ENCODE assay signal across 17 cellular contexts in genomic region chr4:48891028-48891619, GRCh38. TPM values are rescaled to one million over a fixed set of nuclear protein-coding genes. Genes with fewer than 3 reads are reported as not detected.
DNase-seq lines count a peak whose midpoint lies in the region; ATAC-seq and TF ChIP-seq lines count a peak whose summit lies in the region.
"Had no signal": no experiment of that assay in that cellular context is flagged by ENCODE, and none has a peak within 500 bp of the region (broad histone marks: within the 10 kb centered on the region; RNA-seq: fewer than 3 reads in every experiment).

No MANE protein-coding gene starts in this region.

- ATAC-seq in GM19351 (IDR thresholded peaks at IDR 0.05; ENCODE audit: unreplicated experiment) (no peak), HG02970 (IDR thresholded peaks at IDR 0.05; ENCODE audit: low FRiP score, unreplicated experiment) (no peak)
- ATAC-seq: GM12878 had no signal

- H3K36me3 Mint-ChIP-seq in endothelial cell (ENCODE audit: low read depth, unreplicated experiment) = peaks cover 40% of the 10 kb centered on the region

- peak; percentile 90 for DNase-seq in DMS79 (lab: John Stamatoyannopoulos, UW)
- peak; percentile 68 for DNase-seq in NCI-H187 treated with DMSO at 0.1 percent for 48 hours (lab: John Stamatoyannopoulos, UW)
- DNase-seq in endothelial cell (ENCODE audit: low spot score) = no peak
- DNase-seq in medulla oblongata (ENCODE audit: extremely low spot score) = no peak
- DNase-seq: C1 segment of cervical spinal cord; Calu3; CD4-positive, alpha-beta memory T cell; COR-L47; DMS53; EL; GDM1; GOT3; HFFc6 had no signal

- H3K27ac Mint-ChIP-seq in endothelial cell (ENCODE audit: unreplicated experiment) = peak overlapping the region; percentile 42
- H3K27ac Mint-ChIP-seq: B cell, HFFc6 had no signal

- H3K4me3 Mint-ChIP-seq in endothelial cell (ENCODE audit: unreplicated experiment) = no peak overlapping the region
- H3K4me3 Mint-ChIP-seq: B cell; CD4-positive, alpha-beta memory T cell; HFFc6 had no signal

- TF ChIP-seq CTCF in endothelial cell (IDR thresholded peaks at IDR 0.05; ENCODE audit: unreplicated experiment) = no peak

- H3K9me3 Mint-ChIP-seq in endothelial cell (ENCODE audit: unreplicated experiment) = no peaks in the 10 kb centered on the region
- H3K9me3 Mint-ChIP-seq: HFFc6 had no signal

- peaks cover 2% of the 10 kb centered on the region for H3K27me3 Mint-ChIP-seq in endothelial cell (ENCODE audit: unreplicated experiment)
- H3K27me3 Mint-ChIP-seq: B cell; CD4-positive, alpha-beta memory T cell had no signal

- peaks cover 14% of the 10 kb centered on the region for H3K4me1 Mint-ChIP-seq in endothelial cell (ENCODE audit: unreplicated experiment)
- H3K4me1 Mint-ChIP-seq: B cell had no signal

RNA-seq across cellular contexts. Expression of gene OCIAD2, which starts 15.4 kb away (rescaled TPM):
- 50.0 TPM for total RNA-seq in endothelial cell (ENCODE audit: unreplicated experiment)

Comparison
In these comparisons a context has a peak if more than half of its experiments do, and no peak if none do; other contexts are left out.
1. DNase-seq: peak in DMS79 (single experiment) and NCI-H187 treated with DMSO at 0.1 percent for 48 hours (single experiment); none in endothelial cell (single experiment) and medulla oblongata (single experiment).